ENCODE assay signal across 8 cellular contexts in the genomic region with DNA sequence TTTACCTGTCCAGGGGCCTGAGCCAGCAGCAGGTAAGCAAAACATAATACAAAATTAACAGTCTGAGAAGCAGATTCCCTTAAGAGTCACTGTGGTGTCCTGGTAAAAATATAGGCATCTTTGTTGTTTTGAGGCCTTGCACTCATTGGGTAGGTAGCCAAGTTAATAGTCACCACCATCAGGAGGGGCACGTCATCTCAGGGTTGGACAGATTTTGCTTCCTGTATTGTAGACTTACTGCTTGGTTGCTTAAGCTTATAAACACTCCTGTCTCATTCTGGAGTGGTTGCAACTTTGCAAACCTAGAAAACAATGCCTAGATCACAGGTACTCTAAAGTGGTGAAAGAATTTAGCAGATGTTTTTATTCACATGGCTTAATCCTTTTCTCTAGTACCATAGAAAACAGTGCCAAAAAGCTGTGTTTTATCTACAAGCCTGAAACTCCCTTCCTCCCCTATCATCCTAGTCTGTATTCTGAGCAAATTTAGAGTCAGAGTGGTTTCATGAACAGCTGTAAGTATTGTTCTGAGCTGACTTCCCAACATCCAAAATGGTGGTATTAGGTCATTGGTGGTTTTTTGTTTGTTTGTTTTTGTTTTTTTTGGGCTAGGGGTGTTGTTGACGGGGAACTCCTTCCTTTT.
DNase-seq lines count a peak whose midpoint lies in the region; ATAC-seq, FAIRE-seq and TF ChIP-seq lines count a peak whose summit lies in the region.

No MANE protein-coding gene starts in this region.

- peaks cover 75% of the 10 kb centered on the region for H3K4me1 Mint-ChIP-seq in activated T-helper 17 cell treated with anti-CD3 and anti-CD28 coated beads, Interleukin-2, amount 50 U/mL, for 72 hours

- peaks cover 0 to 78% of the 10 kb centered on the region in 2 donors for H3K4me1 ChIP-seq in right atrium auricular region
- H3K4me1 ChIP-seq in thymus (ENCODE audit: control insufficient read depth, insufficient read depth, low read length) = peaks cover 44% of the 10 kb centered on the region

- H3K4me3 Mint-ChIP-seq in activated T-helper 17 cell treated with anti-CD3 and anti-CD28 coated beads, Interleukin-2, amount 50 U/mL, for 72 hours = peak overlapping the region; percentile 88

- peak overlapping the region; percentile 97 for H3K27ac Mint-ChIP-seq in activated T-helper 17 cell treated with anti-CD3 and anti-CD28 coated beads, Interleukin-2, amount 50 U/mL, for 72 hours

- H3K36me3 Mint-ChIP-seq in activated T-helper 17 cell treated with anti-CD3 and anti-CD28 coated beads, Interleukin-2, amount 50 U/mL, for 72 hours (ENCODE audit: low read depth) = peaks cover 90% of the 10 kb centered on the region

- peak overlapping the region; percentile 41 to 50 for H3K4me3 ChIP-seq in right atrium auricular region
- H3K4me3 ChIP-seq in thymus (ENCODE audit: low read length) = peak overlapping the region; percentile 51

- H3K27me3 Mint-ChIP-seq in activated T-helper 17 cell treated with anti-CD3 and anti-CD28 coated beads, Interleukin-2, amount 50 U/mL, for 72 hours = no peaks in the 10 kb centered on the region

- no peaks in the 10 kb centered on the region for H3K9me3 Mint-ChIP-seq in activated T-helper 17 cell treated with anti-CD3 and anti-CD28 coated beads, Interleukin-2, amount 50 U/mL, for 72 hours

- DNase-seq in activated CD4-positive, CD25-positive, alpha-beta regulatory T cell treated with anti-CD3 and anti-CD28 coated beads, Interleukin-2, amount 50 U/mL, for 16 hours (ENCODE audit: low read depth, low spot score) = peak; percentile 14
- DNase-seq in activated CD4-positive, CD25-positive, alpha-beta regulatory T cell (lab: John Stamatoyannopoulos, UW) = no peak
- DNase-seq in right atrium auricular region (ENCODE audit: low spot score) = peak; percentile 79
- no peak for DNase-seq in NK-92 (lab: John Stamatoyannopoulos, UW; ENCODE audit: unreplicated experiment)
- no peak for DNase-seq in urothelium cell line (ENCODE audit: low spot score)

- H3K36me3 ChIP-seq in right atrium auricular region = peaks cover 20% of the 10 kb centered on the region
- peaks cover 22% of the 10 kb centered on the region for H3K36me3 ChIP-seq in thymus (ENCODE audit: control insufficient read depth, insufficient read depth)

- 7% methylated on average over 2 of the region's 2 CpGs for WGBS in thymus

- ATAC-seq in HG03108 (IDR thresholded peaks at IDR 0.05; ENCODE audit: unreplicated experiment) = peak; percentile 15
- ATAC-seq in activated T-helper 17 cell treated with anti-CD3 and anti-CD28 coated beads, Interleukin-2, amount 50 U/mL, for 72 hours (replicated peaks) = peak; percentile 18

- no peaks in the 10 kb centered on the region for H3K27me3 ChIP-seq in right atrium auricular region
- no peaks in the 10 kb centered on the region for H3K27me3 ChIP-seq in thymus (ENCODE audit: control insufficient read depth, insufficient read depth)

- FAIRE-seq in urothelium cell line (lab: Jason Lieb, UNC) = no peak

- TF ChIP-seq CTCF in right atrium auricular region (IDR thresholded peaks at IDR 0.05) = no peak

- no peaks in the 10 kb centered on the region for H3K9me3 ChIP-seq in right atrium auricular region
- H3K9me3 ChIP-seq in thymus (ENCODE audit: control insufficient read depth) = no peaks in the 10 kb centered on the region

- peak overlapping the region; percentile 90 to 94 for H3K27ac ChIP-seq in right atrium auricular region
- H3K27ac ChIP-seq in thymus (ENCODE audit: low read depth) = peak overlapping the region; percentile 98

Comparison
In these comparisons a context has a peak if more than half of its experiments do, and no peak if none do; other contexts are left out.
1. DNase-seq: peak in activated CD4-positive, CD25-positive, alpha-beta regulatory T cell treated with anti-CD3 and anti-CD28 coated beads, Interleukin-2, amount 50 U/mL, for 16 hours (single experiment) and right atrium auricular region (single experiment); none in activated CD4-positive, CD25-positive, alpha-beta regulatory T cell (0 of 4), NK-92 (single experiment) and urothelium cell line (single experiment).